Comparison of ENCODE assay signal across 33 cellular contexts in the genomic region with DNA sequence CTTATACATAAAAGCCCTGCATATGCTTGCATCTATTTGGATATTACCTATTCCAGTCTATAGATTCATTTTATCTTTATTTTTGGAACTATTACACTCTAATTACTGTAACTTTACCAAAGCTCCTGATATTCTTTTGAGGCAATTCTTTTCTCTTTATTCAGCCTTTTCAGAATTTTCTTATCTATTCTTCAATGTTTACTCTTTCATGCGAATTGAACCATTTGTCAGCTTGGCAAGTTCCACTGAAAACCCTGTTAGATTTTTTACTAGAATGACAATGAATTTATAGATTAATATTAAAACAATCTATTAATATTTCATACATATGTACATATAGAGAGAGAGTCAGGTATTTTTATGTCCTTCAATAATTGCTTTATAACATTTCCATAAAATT. TPM values are rescaled to one million over a fixed set of nuclear protein-coding genes. Genes with fewer than 3 reads are reported as not detected.
DNase-seq lines count a peak whose midpoint lies in the region; ATAC-seq, FAIRE-seq and TF ChIP-seq lines count a peak whose summit lies in the region.
"Had no signal": no experiment of that assay in that cellular context is flagged by ENCODE, and none has a peak within 500 bp of the region (broad histone marks: within the 10 kb centered on the region; RNA-seq: fewer than 3 reads in every experiment).

No MANE protein-coding gene starts in this region.

- ATAC-seq in body of pancreas = peak; percentile 68
- ATAC-seq: GM12878 had no signal

- no peak overlapping the region for H3K9ac ChIP-seq in kidney (ENCODE audit: low read length in 2 of 2)
- H3K9ac ChIP-seq: BLaER1 had no signal

- no peak overlapping the region for H3K27ac Mint-ChIP-seq in activated T-helper 2 cell treated with anti-CD3 and anti-CD28 coated beads, Interferon-gamma antibody, Interleukin-2, Interleukin-4, amounts not matched to agents 10 μg/mL and 5 μg/mL and 100 μg/mL, durations not matched to agents 14 hours and 24 hours and 36 hours
- H3K27ac Mint-ChIP-seq: CD14-positive monocyte; CD4-positive, alpha-beta memory T cell; CD4-positive, CD25-positive, alpha-beta regulatory T cell; CD8-positive, alpha-beta memory T cell had no signal

- H3K4me1 ChIP-seq in body of pancreas = peaks cover 21% of the 10 kb centered on the region
- no peaks in the 10 kb centered on the region for H3K4me1 ChIP-seq in kidney (ENCODE audit: control insufficient read depth in 1 of 2, insufficient read depth in 1 of 2, low read depth in 1 of 2, low read length in 2 of 2)
- peaks cover 4 to 11% of the 10 kb centered on the region in 2 donors for H3K4me1 ChIP-seq in small intestine (ENCODE audit: control insufficient read depth in 2 of 2, insufficient read depth in 1 of 2, low read depth in 1 of 2, low read length in 1 of 2)
- H3K4me1 ChIP-seq: BE2C, BLaER1 had no signal

- WGBS in body of pancreas, 2 donors = 7 to 19% methylated on average over 1 of the region's 1 CpG
- WGBS in small intestine, 3 donors = 5 to 21% (median 12%) methylated on average over 1 of the region's 1 CpG

- H3K9me3 ChIP-seq in body of pancreas (no peaks in the 10 kb centered on the region), kidney (ENCODE audit: control insufficient read depth in 1 of 2, low read length in 2 of 2) (no peaks in the 10 kb centered on the region), small intestine (ENCODE audit: control insufficient read depth, low read depth) (no peaks in the 10 kb centered on the region)
- H3K9me3 ChIP-seq: BE2C, BLaER1 had no signal

- no peak for TF ChIP-seq POLR2A in body of pancreas (IDR thresholded peaks at IDR 0.05)

- DNase-seq in body of pancreas = peak in 1 of 4 donors; percentile 11
- DNase-seq in frontal cortex (ENCODE audit: low spot score in 2 of 2) = no peak
- no peak for DNase-seq in kidney
- DNase-seq in small intestine = no peak
- DNase-seq in NCI-H2171 treated with DMSO at 0.1 percent for 48 hours (lab: John Stamatoyannopoulos, UW) = no peak
- no peak for DNase-seq in urothelium cell line (ENCODE audit: low spot score)
- no peak for DNase-seq in activated CD4-positive, CD25-positive, alpha-beta regulatory T cell (lab: John Stamatoyannopoulos, UW)
- no peak for DNase-seq in activated T-helper 2 cell treated with anti-CD3 and anti-CD28 coated beads, Interferon-gamma antibody, Interleukin-2, Interleukin-4, amounts not matched to agents 10 μg/mL and 5 μg/mL and 100 μg/mL, durations not matched to agents 14 hours and 24 hours and 36 hours (ENCODE audit: low spot score)
- DNase-seq: 8988T; ACHN; BE2C; C1 segment of cervical spinal cord; CD4-positive, alpha-beta memory T cell; CD4-positive, CD25-positive, alpha-beta regulatory T cell; CD8-positive, alpha-beta memory T cell; COR-L47; DMS 273 treated with DMSO at 0.1 percent for 48 hours; DMS153; DMS53; DMS79; DND-41; EL; GDM1 had no signal

- H3K36me3 Mint-ChIP-seq in activated T-helper 2 cell treated with anti-CD3 and anti-CD28 coated beads, Interferon-gamma antibody, Interleukin-2, Interleukin-4, amounts not matched to agents 10 μg/mL and 5 μg/mL and 100 μg/mL, durations not matched to agents 14 hours and 24 hours and 36 hours (ENCODE audit: low read depth) = no peaks in the 10 kb centered on the region
- H3K36me3 Mint-ChIP-seq: CD14-positive monocyte; CD4-positive, alpha-beta memory T cell; CD4-positive, CD25-positive, alpha-beta regulatory T cell; CD8-positive, alpha-beta memory T cell had no signal

- TF ChIP-seq CTCF in body of pancreas (IDR thresholded peaks at IDR 0.05) (no peak), kidney (IDR thresholded peaks at IDR 0.05; ENCODE audit: borderline replicate concordance, extremely low read depth, insufficient read depth) (no peak)

- H3K4me1 Mint-ChIP-seq in activated T-helper 2 cell treated with anti-CD3 and anti-CD28 coated beads, Interferon-gamma antibody, Interleukin-2, Interleukin-4, amounts not matched to agents 10 μg/mL and 5 μg/mL and 100 μg/mL, durations not matched to agents 14 hours and 24 hours and 36 hours (ENCODE audit: low read depth) = no peaks in the 10 kb centered on the region
- H3K4me1 Mint-ChIP-seq: CD4-positive, alpha-beta memory T cell; CD4-positive, CD25-positive, alpha-beta regulatory T cell; CD8-positive, alpha-beta memory T cell had no signal

- H3K36me3 ChIP-seq in body of pancreas (replicated peaks in 1 of 2; ENCODE audit: insufficient read depth in 1 of 2, low read depth in 2 of 2) (no peaks in the 10 kb centered on the region), kidney (ENCODE audit: control insufficient read depth in 1 of 2, insufficient read depth in 2 of 2, low read length in 2 of 2) (no peaks in the 10 kb centered on the region), small intestine (ENCODE audit: control insufficient read depth in 2 of 2, insufficient read depth in 2 of 2, low read length in 2 of 2) (no peaks in the 10 kb centered on the region)
- H3K36me3 ChIP-seq: BE2C, BLaER1 had no signal

- FAIRE-seq in frontal cortex (lab: Jason Lieb, UNC) = peak; percentile 8
- FAIRE-seq in kidney (lab: Jason Lieb, UNC) = peak; percentile 54
- FAIRE-seq in small intestine (lab: Jason Lieb, UNC) = peak; percentile 51
- no peak for FAIRE-seq in urothelium cell line (lab: Jason Lieb, UNC)
- FAIRE-seq: GM12878, GM12892, GM18507, GM19239 had no signal

- H3K9me3 Mint-ChIP-seq in activated T-helper 2 cell treated with anti-CD3 and anti-CD28 coated beads, Interferon-gamma antibody, Interleukin-2, Interleukin-4, amounts not matched to agents 10 μg/mL and 5 μg/mL and 100 μg/mL, durations not matched to agents 14 hours and 24 hours and 36 hours = no peaks in the 10 kb centered on the region
- H3K9me3 Mint-ChIP-seq: CD8-positive, alpha-beta memory T cell had no signal

- H3K27me3 Mint-ChIP-seq in activated T-helper 2 cell treated with anti-CD3 and anti-CD28 coated beads, Interferon-gamma antibody, Interleukin-2, Interleukin-4, amounts not matched to agents 10 μg/mL and 5 μg/mL and 100 μg/mL, durations not matched to agents 14 hours and 24 hours and 36 hours (ENCODE audit: low read depth) = no peaks in the 10 kb centered on the region
- H3K27me3 Mint-ChIP-seq: CD4-positive, CD25-positive, alpha-beta regulatory T cell had no signal

- no peak overlapping the region for H3K4me3 Mint-ChIP-seq in activated T-helper 2 cell treated with anti-CD3 and anti-CD28 coated beads, Interferon-gamma antibody, Interleukin-2, Interleukin-4, amounts not matched to agents 10 μg/mL and 5 μg/mL and 100 μg/mL, durations not matched to agents 14 hours and 24 hours and 36 hours (ENCODE audit: low read depth)
- H3K4me3 Mint-ChIP-seq: CD14-positive monocyte; CD4-positive, alpha-beta memory T cell; CD4-positive, CD25-positive, alpha-beta regulatory T cell; CD8-positive, alpha-beta memory T cell had no signal

- peak overlapping the region in 1 of 4 donors; percentile 34 for H3K27ac ChIP-seq in body of pancreas
- H3K27ac ChIP-seq in kidney (ENCODE audit: low read depth in 2 of 2, low read length in 2 of 2) = no peak overlapping the region
- no peak overlapping the region for H3K27ac ChIP-seq in small intestine (ENCODE audit: low read depth in 1 of 2, low read length in 1 of 2)
- H3K27ac ChIP-seq: BLaER1 had no signal

- H3K4me3 ChIP-seq in body of pancreas (no peak overlapping the region), kidney (ENCODE audit: low read length in 2 of 2) (no peak overlapping the region), small intestine (ENCODE audit: low read depth in 1 of 2, low read length in 2 of 2) (no peak overlapping the region)
- H3K4me3 ChIP-seq: BLaER1, GM12878 had no signal

- H3K27me3 ChIP-seq in body of pancreas (no peaks in the 10 kb centered on the region), small intestine (ENCODE audit: control insufficient read depth in 2 of 2, insufficient read depth in 2 of 2, low read length in 2 of 2) (no peaks in the 10 kb centered on the region)
- H3K27me3 ChIP-seq: BLaER1 had no signal

- intact Hi-C loops in body of pancreas (cut with DNase I) = no loop called here
- intact Hi-C loops in kidney (cut with DNase I) = no loop called here
- intact Hi-C loops in activated T-helper 2 cell treated with anti-CD3 and anti-CD28 coated beads, Interferon-gamma antibody, Interleukin-2, Interleukin-4, amounts not matched to agents 10 μg/mL and 5 μg/mL and 100 μg/mL, durations not matched to agents 14 hours and 24 hours and 36 hours (cut with micrococcal nuclease) = no loop called here

RNA-seq across cellular contexts. Expression of gene MEP1A, which starts 0.6 kb away (rescaled TPM):
- total RNA-seq in body of pancreas (not detected), frontal cortex (not detected), kidney (0.09 TPM)
- polyA plus RNA-seq in kidney (ENCODE audit: insufficient read depth, low read depth, low replicate concordance) (0.13 TPM), small intestine (100 to 1,000 TPM in 2 of 3 donors, 10 to 100 TPM in 1; 73.9 to 163 (median 156) TPM)
- not detected in 2 replicates for total RNA-seq in activated T-helper 2 cell treated with anti-CD3 and anti-CD28 coated beads, Interferon-gamma antibody, Interleukin-2, Interleukin-4, amounts not matched to agents 10 μg/mL and 5 μg/mL and 100 μg/mL, durations not matched to agents 14 hours and 24 hours and 36 hours
- total RNA-seq: A673; CD4-positive, alpha-beta memory T cell; CD4-positive, CD25-positive, alpha-beta regulatory T cell; CD8-positive, alpha-beta memory T cell; Daoy; G401; GM12878 had no signal
- polyA plus RNA-seq: AG04450; CD4-positive, alpha-beta memory T cell; CD4-positive, CD25-positive, alpha-beta regulatory T cell; CD8-positive, alpha-beta memory T cell; GM12878 had no signal

RNA-seq across cellular contexts. Expression of gene ANKRD66, which starts 45.9 kb away (rescaled TPM):
- total RNA-seq in body of pancreas (not detected), frontal cortex (not detected), kidney (not detected)
- polyA plus RNA-seq in kidney (ENCODE audit: insufficient read depth, low read depth, low replicate concordance) (not detected), small intestine (not detected)
- not detected in 2 replicates for total RNA-seq in activated T-helper 2 cell treated with anti-CD3 and anti-CD28 coated beads, Interferon-gamma antibody, Interleukin-2, Interleukin-4, amounts not matched to agents 10 μg/mL and 5 μg/mL and 100 μg/mL, durations not matched to agents 14 hours and 24 hours and 36 hours
- total RNA-seq: A673; CD4-positive, alpha-beta memory T cell; CD4-positive, CD25-positive, alpha-beta regulatory T cell; CD8-positive, alpha-beta memory T cell; Daoy; G401; GM12878 had no signal
- polyA plus RNA-seq: AG04450; CD14-positive monocyte; CD4-positive, alpha-beta memory T cell; CD4-positive, CD25-positive, alpha-beta regulatory T cell; CD8-positive, alpha-beta memory T cell; GM12878 had no signal

RNA-seq across cellular contexts. Expression of gene PLA2G7, which starts 57.5 kb away (rescaled TPM):
- total RNA-seq in body of pancreas = under 1 TPM in 1 of 2 donors, not detected in 1; 0.78 TPM
- 1.6 TPM for total RNA-seq in frontal cortex
- total RNA-seq in kidney = 1.9 TPM
- polyA plus RNA-seq in kidney (ENCODE audit: insufficient read depth, low read depth, low replicate concordance) = not detected
- 1 to 10 TPM in 2 of 3 donors, under 1 TPM in 1; 0.67 to 3.5 (median 1.5) TPM for polyA plus RNA-seq in small intestine
- total RNA-seq in activated T-helper 2 cell treated with anti-CD3 and anti-CD28 coated beads, Interferon-gamma antibody, Interleukin-2, Interleukin-4, amounts not matched to agents 10 μg/mL and 5 μg/mL and 100 μg/mL, durations not matched to agents 14 hours and 24 hours and 36 hours = not detected in 2 replicates
- total RNA-seq: A673; CD4-positive, CD25-positive, alpha-beta regulatory T cell; Daoy; G401; GM12878 had no signal
- polyA plus RNA-seq: AG04450; CD4-positive, alpha-beta memory T cell; CD4-positive, CD25-positive, alpha-beta regulatory T cell; CD8-positive, alpha-beta memory T cell; GM12878 had no signal
